ENCODE assay signal across 7 cellular contexts in genomic region chr5:67696446-67696845, GRCh38.
"Had no signal": no experiment of that assay in that cellular context is flagged by ENCODE, and none has a peak within 500 bp of the region (broad histone marks: within the 10 kb centered on the region; RNA-seq: fewer than 3 reads in every experiment).

No MANE protein-coding gene starts in this region.

- FAIRE-seq: H1, H54, HTR-8/SVneo had no signal

- H3K27ac Mint-ChIP-seq: GM23338, H9 had no signal

- H3K4me3 ChIP-seq: GM23338 had no signal

- H3K4me1 Mint-ChIP-seq: GM23338, H9 had no signal

- DNase-seq: H9, HCEC 1CT, IMR-90 had no signal

- H3K4me3 Mint-ChIP-seq: GM23338, H9 had no signal
